ENCODE assay signal across 12 cellular contexts in the genomic region with DNA sequence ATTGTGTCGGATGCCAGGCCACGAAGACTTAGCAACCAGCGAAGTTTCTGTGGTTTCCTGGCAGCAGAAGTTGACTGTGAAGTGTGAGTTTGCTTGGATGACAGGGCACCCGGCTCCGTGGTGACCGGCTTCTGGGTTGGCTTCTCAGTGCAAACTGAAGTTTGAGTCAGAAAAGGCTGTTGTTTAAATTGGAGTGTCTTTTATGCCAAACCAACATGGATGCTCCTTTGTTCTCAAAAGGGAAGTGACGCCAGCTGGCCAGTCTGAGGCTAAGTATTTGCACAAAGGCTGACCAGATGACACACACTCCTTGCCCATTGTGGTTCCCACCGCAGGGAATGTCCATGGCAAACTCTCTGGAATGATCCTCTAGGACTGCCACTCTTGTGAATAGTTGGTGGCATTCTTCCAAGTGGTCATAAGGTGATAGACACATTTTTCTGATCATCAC.
DNase-seq lines count a peak whose midpoint lies in the region; ATAC-seq and TF ChIP-seq lines count a peak whose summit lies in the region.
"Had no signal": no experiment of that assay in that cellular context is flagged by ENCODE, and none has a peak within 500 bp of the region (broad histone marks: within the 10 kb centered on the region; RNA-seq: fewer than 3 reads in every experiment).

No MANE protein-coding gene starts in this region.

- intact Hi-C loops in activated CD4-positive, alpha-beta memory T cell treated with anti-CD3 and anti-CD28 coated beads for 36 hours (cut with micrococcal nuclease) = no loop called here

- no peak overlapping the region for H3K27ac Mint-ChIP-seq in activated CD4-positive, alpha-beta memory T cell treated with anti-CD3 and anti-CD28 coated beads for 36 hours
- no peak overlapping the region for H3K27ac Mint-ChIP-seq in activated CD4-positive, alpha-beta memory T cell treated with anti-CD3 and anti-CD28 coated beads, Interleukin-2, amount 10 ng/mL, durations not matched to agents 7 days and 5 days
- H3K27ac Mint-ChIP-seq in nephron progenitor cell = no peak overlapping the region

- CTCF ChIA-PET in activated CD4-positive, alpha-beta memory T cell treated with anti-CD3 and anti-CD28 coated beads for 36 hours (lab: Charles Lee) = no interaction called here
- CTCF ChIA-PET in activated CD4-positive, alpha-beta memory T cell treated with anti-CD3 and anti-CD28 coated beads, Interleukin-2, amount 10 ng/mL, durations not matched to agents 7 days and 5 days (lab: Charles Lee) = no interaction called here

- H3K4me3 Mint-ChIP-seq in activated CD4-positive, alpha-beta memory T cell treated with anti-CD3 and anti-CD28 coated beads for 36 hours = no peak overlapping the region
- no peak overlapping the region for H3K4me3 Mint-ChIP-seq in activated CD4-positive, alpha-beta memory T cell treated with anti-CD3 and anti-CD28 coated beads, Interleukin-2, amount 10 ng/mL, durations not matched to agents 7 days and 5 days
- no peak overlapping the region for H3K4me3 Mint-ChIP-seq in nephron progenitor cell

- H3K4me1 ChIP-seq in tibial nerve = peaks cover 0 to 34% (median 10%) of the 10 kb centered on the region in 4 donors
- H3K4me1 ChIP-seq: breast epithelium had no signal

- WGBS in tibial nerve, 2 donors = 47 to 63% methylated on average over 8 of the region's 8 CpGs

- H3K27me3 Mint-ChIP-seq in activated CD4-positive, alpha-beta memory T cell treated with anti-CD3 and anti-CD28 coated beads for 36 hours = peaks cover 7% of the 10 kb centered on the region
- peaks cover 2% of the 10 kb centered on the region for H3K27me3 Mint-ChIP-seq in activated CD4-positive, alpha-beta memory T cell treated with anti-CD3 and anti-CD28 coated beads, Interleukin-2, amount 10 ng/mL, durations not matched to agents 7 days and 5 days
- H3K27me3 Mint-ChIP-seq in nephron progenitor cell (ENCODE audit: low read depth, poor library complexity) = peaks cover 5% of the 10 kb centered on the region

- no peaks in the 10 kb centered on the region for H3K4me1 Mint-ChIP-seq in activated CD4-positive, alpha-beta memory T cell treated with anti-CD3 and anti-CD28 coated beads for 36 hours (ENCODE audit: low read depth)
- H3K4me1 Mint-ChIP-seq in activated CD4-positive, alpha-beta memory T cell treated with anti-CD3 and anti-CD28 coated beads, Interleukin-2, amount 10 ng/mL, durations not matched to agents 7 days and 5 days = no peaks in the 10 kb centered on the region
- H3K4me1 Mint-ChIP-seq in nephron progenitor cell = peaks cover 31% of the 10 kb centered on the region

- peak; percentile 20 for DNase-seq in activated CD4-positive, alpha-beta memory T cell treated with anti-CD3 and anti-CD28 coated beads for 36 hours
- DNase-seq in activated CD4-positive, alpha-beta memory T cell treated with anti-CD3 and anti-CD28 coated beads, Interleukin-2, amount 10 ng/mL, durations not matched to agents 7 days and 5 days = no peak
- DNase-seq in SW480 (ENCODE audit: low spot score) (peak; percentile 1), hippocampal formation (lab: John Stamatoyannopoulos, UW) (peak; percentile 54 to 80), tibial nerve (ENCODE audit: low spot score in 2 of 2) (no peak), DMS 273 treated with DMSO at 0.1 percent for 48 hours (lab: John Stamatoyannopoulos, UW) (no peak), nephron progenitor cell (no peak)
- DNase-seq: left cardiac atrium; NCI-H1105 treated with DMSO at 0.1 percent for 48 hours; stimulated activated naive CD4-positive, alpha-beta T cell treated with Interleukin-2 at 50 U/mL for 16 hours had no signal

- H3K36me3 Mint-ChIP-seq in activated CD4-positive, alpha-beta memory T cell treated with anti-CD3 and anti-CD28 coated beads for 36 hours = no peaks in the 10 kb centered on the region
- H3K36me3 Mint-ChIP-seq in activated CD4-positive, alpha-beta memory T cell treated with anti-CD3 and anti-CD28 coated beads, Interleukin-2, amount 10 ng/mL, durations not matched to agents 7 days and 5 days (ENCODE audit: low read depth) = no peaks in the 10 kb centered on the region
- H3K36me3 Mint-ChIP-seq in nephron progenitor cell (ENCODE audit: low read depth) = no peaks in the 10 kb centered on the region

- peak overlapping the region in 3 of 4 donors; percentile 11 to 84 (median 82) for H3K27ac ChIP-seq in tibial nerve
- H3K27ac ChIP-seq: breast epithelium had no signal

- POLR2A ChIA-PET in activated CD4-positive, alpha-beta memory T cell treated with anti-CD3 and anti-CD28 coated beads for 36 hours (lab: Charles Lee) = no interaction called here
- POLR2A ChIA-PET in activated CD4-positive, alpha-beta memory T cell treated with anti-CD3 and anti-CD28 coated beads, Interleukin-2, amount 10 ng/mL, durations not matched to agents 7 days and 5 days (lab: Charles Lee) = no interaction called here

- H3K9me3 Mint-ChIP-seq in activated CD4-positive, alpha-beta memory T cell treated with anti-CD3 and anti-CD28 coated beads for 36 hours = no peaks in the 10 kb centered on the region
- no peaks in the 10 kb centered on the region for H3K9me3 Mint-ChIP-seq in activated CD4-positive, alpha-beta memory T cell treated with anti-CD3 and anti-CD28 coated beads, Interleukin-2, amount 10 ng/mL, durations not matched to agents 7 days and 5 days
- no peaks in the 10 kb centered on the region for H3K9me3 Mint-ChIP-seq in nephron progenitor cell

- no peaks in the 10 kb centered on the region for H3K27me3 ChIP-seq in tibial nerve
- H3K27me3 ChIP-seq: breast epithelium had no signal

- TF ChIP-seq EP300 in tibial nerve (IDR thresholded peaks at IDR 0.05) = no peak

- no peaks in the 10 kb centered on the region for H3K36me3 ChIP-seq in tibial nerve
- H3K36me3 ChIP-seq: breast epithelium had no signal

- TF ChIP-seq POLR2A in tibial nerve (IDR thresholded peaks at IDR 0.05) = no peak

- TF ChIP-seq CTCF in tibial nerve (IDR thresholded peaks at IDR 0.05) (no peak), nephron progenitor cell (IDR thresholded peaks at IDR 0.05) (no peak)

- H3K4me3 ChIP-seq in tibial nerve = no peak overlapping the region
- H3K4me3 ChIP-seq: breast epithelium had no signal

- no peak for ATAC-seq in HG03460 (IDR thresholded peaks at IDR 0.05; ENCODE audit: unreplicated experiment)

- no peaks in the 10 kb centered on the region for H3K9me3 ChIP-seq in tibial nerve
- H3K9me3 ChIP-seq: breast epithelium had no signal

Comparison
In these comparisons a context has a peak if more than half of its experiments do, and no peak if none do; other contexts are left out.
1. DNase-seq: peak in activated CD4-positive, alpha-beta memory T cell treated with anti-CD3 and anti-CD28 coated beads for 36 hours (single experiment), SW480 (single experiment) and hippocampal formation (2 of 2); none in activated CD4-positive, alpha-beta memory T cell treated with anti-CD3 and anti-CD28 coated beads, Interleukin-2, amount 10 ng/mL, durations not matched to agents 7 days and 5 days (single experiment), tibial nerve (0 of 2), DMS 273 treated with DMSO at 0.1 percent for 48 hours (single experiment) and nephron progenitor cell (single experiment).